26 cellular contexts compared by ENCODE assay signal in genomic region chrX:97046861-97047260, GRCh38.
"Had no signal": no experiment of that assay in that cellular context is flagged by ENCODE, and none has a peak within 500 bp of the region (broad histone marks: within the 10 kb centered on the region; RNA-seq: fewer than 3 reads in every experiment).

No MANE protein-coding gene starts in this region.

- H3K4me3 Mint-ChIP-seq: activated CD4-positive, alpha-beta memory T cell treated with anti-CD3 and anti-CD28 coated beads for 36 hours; activated CD8-positive, alpha-beta memory T cell treated with anti-CD3 and anti-CD28 coated beads, Interleukin-2, amount 10 ng/mL, durations not matched to agents 7 days and 5 days; activated CD8-positive, alpha-beta T cell treated with anti-CD3 and anti-CD28 coated beads, Interleukin-2, amount 10 ng/mL, durations not matched to agents 7 days and 5 days; activated naive CD4-positive, alpha-beta T cell treated with anti-CD3 and anti-CD28 coated beads, Interleukin-2, amount 10 ng/mL, durations not matched to agents 7 days and 5 days; activated naive CD8-positive, alpha-beta T cell treated with anti-CD3 and anti-CD28 coated beads, Interleukin-2, amount 10 ng/mL, durations not matched to agents 7 days and 5 days; activated T-helper 1 cell treated with anti-CD3 and anti-CD28 coated beads, Interleukin-12 subunit alpha, Interleukin-12 subunit beta, Interleukin-2, Interleukin-4 antibody, amounts not matched to agents 30 ng/mL and 10 ng/mL and 1 ng/mL, durations not matched to agents 14 hours and 24 hours and 36 hours; central memory CD8-positive, alpha-beta T cell; dendritic cell treated with granulocyte-macrophage colony-stimulating factor and Interleukin-4, amounts not matched to agents 40 ng/mL and 50 ng/mL, for 4 days; endodermal cell; WTC11 had no signal

- H3K36me3 Mint-ChIP-seq: activated CD4-positive, alpha-beta memory T cell treated with anti-CD3 and anti-CD28 coated beads for 36 hours; activated CD8-positive, alpha-beta memory T cell treated with anti-CD3 and anti-CD28 coated beads, Interleukin-2, amount 10 ng/mL, durations not matched to agents 7 days and 5 days; activated naive CD4-positive, alpha-beta T cell treated with anti-CD3 and anti-CD28 coated beads, Interleukin-2, amount 10 ng/mL, durations not matched to agents 7 days and 5 days; activated naive CD4-positive, alpha-beta T cell treated with anti-CD3 and anti-CD28 coated beads, Interleukin-2, amount 50 U/mL, for 72 hours; WTC11 had no signal

- DNase-seq: activated CD4-positive, alpha-beta memory T cell treated with anti-CD3 and anti-CD28 coated beads for 36 hours; activated CD4-positive, alpha-beta T cell treated with anti-CD3 and anti-CD28 coated beads for 1 hour; activated CD4-positive, alpha-beta T cell treated with anti-CD3 and anti-CD28 coated beads for 48 hours; activated CD8-positive, alpha-beta memory T cell treated with anti-CD3 and anti-CD28 coated beads, Interleukin-2, amount 10 ng/mL, durations not matched to agents 7 days and 5 days; activated CD8-positive, alpha-beta memory T cell treated with anti-CD3 and anti-CD28 coated beads, Interleukin-2, amount 50 U/mL, for 4 hours; activated CD8-positive, alpha-beta T cell treated with anti-CD3 and anti-CD28 coated beads, Interleukin-2, amount 10 ng/mL, durations not matched to agents 7 days and 5 days; activated gamma-delta T cell; activated naive CD4-positive, alpha-beta T cell; activated naive CD4-positive, alpha-beta T cell treated with anti-CD3 and anti-CD28 coated beads, Interleukin-2, amount 10 ng/mL, durations not matched to agents 7 days and 5 days; activated naive CD8-positive, alpha-beta T cell treated with anti-CD3 and anti-CD28 coated beads, Interleukin-2, amount 10 ng/mL, durations not matched to agents 7 days and 5 days; activated T-cell treated with anti-CD3 and anti-CD28 coated beads, Interleukin-2, amount 50 U/mL, for 1 hour; activated T-cell treated with anti-CD3 and anti-CD28 coated beads, Interleukin-2, amount 50 U/mL, for 48 hours; brain microvascular endothelial cell; dorsolateral prefrontal cortex; effector memory CD4-positive, alpha-beta T cell; endodermal cell; foreskin fibroblast; head of caudate nucleus; T-helper 1 cell; T-helper 2 cell had no signal

- H3K9me3 Mint-ChIP-seq: activated CD4-positive, alpha-beta memory T cell treated with anti-CD3 and anti-CD28 coated beads for 36 hours; activated naive CD4-positive, alpha-beta T cell treated with anti-CD3 and anti-CD28 coated beads, Interleukin-2, amount 10 ng/mL, durations not matched to agents 7 days and 5 days; activated naive CD4-positive, alpha-beta T cell treated with anti-CD3 and anti-CD28 coated beads, Interleukin-2, amount 50 U/mL, for 72 hours; activated naive CD8-positive, alpha-beta T cell treated with anti-CD3 and anti-CD28 coated beads, Interleukin-2, amount 10 ng/mL, durations not matched to agents 7 days and 5 days; activated T-helper 1 cell treated with anti-CD3 and anti-CD28 coated beads, Interleukin-12 subunit alpha, Interleukin-12 subunit beta, Interleukin-2, Interleukin-4 antibody, amounts not matched to agents 30 ng/mL and 10 ng/mL and 1 ng/mL, durations not matched to agents 14 hours and 24 hours and 36 hours; central memory CD8-positive, alpha-beta T cell; dendritic cell treated with granulocyte-macrophage colony-stimulating factor and Interleukin-4, amounts not matched to agents 40 ng/mL and 50 ng/mL, for 4 days; endodermal cell; WTC11 had no signal

- H3K27ac Mint-ChIP-seq: activated CD4-positive, alpha-beta memory T cell treated with anti-CD3 and anti-CD28 coated beads for 36 hours; activated CD8-positive, alpha-beta memory T cell treated with anti-CD3 and anti-CD28 coated beads, Interleukin-2, amount 10 ng/mL, durations not matched to agents 7 days and 5 days; activated CD8-positive, alpha-beta T cell treated with anti-CD3 and anti-CD28 coated beads, Interleukin-2, amount 10 ng/mL, durations not matched to agents 7 days and 5 days; activated naive CD4-positive, alpha-beta T cell treated with anti-CD3 and anti-CD28 coated beads, Interleukin-2, amount 10 ng/mL, durations not matched to agents 7 days and 5 days; activated naive CD4-positive, alpha-beta T cell treated with anti-CD3 and anti-CD28 coated beads, Interleukin-2, amount 50 U/mL, for 72 hours; activated naive CD8-positive, alpha-beta T cell treated with anti-CD3 and anti-CD28 coated beads, Interleukin-2, amount 10 ng/mL, durations not matched to agents 7 days and 5 days; activated T-helper 1 cell treated with anti-CD3 and anti-CD28 coated beads, Interleukin-12 subunit alpha, Interleukin-12 subunit beta, Interleukin-2, Interleukin-4 antibody, amounts not matched to agents 30 ng/mL and 10 ng/mL and 1 ng/mL, durations not matched to agents 14 hours and 24 hours and 36 hours; dendritic cell treated with granulocyte-macrophage colony-stimulating factor and Interleukin-4, amounts not matched to agents 40 ng/mL and 50 ng/mL, for 4 days; endodermal cell; WTC11 had no signal

- ATAC-seq: activated CD8-positive, alpha-beta memory T cell treated with anti-CD3 and anti-CD28 coated beads, Interleukin-2, amount 10 ng/mL, durations not matched to agents 7 days and 5 days; activated CD8-positive, alpha-beta T cell treated with anti-CD3 and anti-CD28 coated beads, Interleukin-2, amount 10 ng/mL, durations not matched to agents 7 days and 5 days; esophagus mucosa; WTC11 had no signal

- H3K27me3 Mint-ChIP-seq: activated CD4-positive, alpha-beta memory T cell treated with anti-CD3 and anti-CD28 coated beads for 36 hours; activated CD8-positive, alpha-beta memory T cell treated with anti-CD3 and anti-CD28 coated beads, Interleukin-2, amount 10 ng/mL, durations not matched to agents 7 days and 5 days; activated naive CD4-positive, alpha-beta T cell treated with anti-CD3 and anti-CD28 coated beads, Interleukin-2, amount 10 ng/mL, durations not matched to agents 7 days and 5 days; activated naive CD8-positive, alpha-beta T cell treated with anti-CD3 and anti-CD28 coated beads, Interleukin-2, amount 10 ng/mL, durations not matched to agents 7 days and 5 days; central memory CD8-positive, alpha-beta T cell; dendritic cell treated with granulocyte-macrophage colony-stimulating factor and Interleukin-4, amounts not matched to agents 40 ng/mL and 50 ng/mL, for 4 days had no signal

- H3K4me1 Mint-ChIP-seq: activated CD8-positive, alpha-beta memory T cell treated with anti-CD3 and anti-CD28 coated beads, Interleukin-2, amount 10 ng/mL, durations not matched to agents 7 days and 5 days; activated naive CD4-positive, alpha-beta T cell treated with anti-CD3 and anti-CD28 coated beads, Interleukin-2, amount 10 ng/mL, durations not matched to agents 7 days and 5 days; activated naive CD8-positive, alpha-beta T cell treated with anti-CD3 and anti-CD28 coated beads, Interleukin-2, amount 10 ng/mL, durations not matched to agents 7 days and 5 days; central memory CD8-positive, alpha-beta T cell had no signal
